ENCODE assay signal across 1 cellular context in the genomic region with DNA sequence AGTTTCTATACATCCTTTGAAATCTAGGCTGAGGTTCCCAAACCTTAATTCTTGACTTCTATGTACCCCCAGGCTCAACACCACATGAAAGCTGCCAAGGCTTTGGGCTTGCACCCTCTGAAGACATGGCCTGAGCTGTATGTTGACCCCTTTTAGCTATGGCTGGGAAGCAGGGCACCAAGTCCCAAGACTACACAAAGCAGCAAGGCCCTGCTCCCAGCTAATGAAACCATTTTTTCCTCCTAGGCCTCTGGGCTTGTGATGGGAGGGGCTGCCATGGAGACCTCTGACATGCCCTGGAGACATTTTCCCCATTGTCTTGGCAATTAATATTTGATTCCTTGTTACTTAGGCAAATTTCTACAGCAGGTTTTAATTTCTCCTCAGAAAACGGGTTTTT.
TF ChIP-seq lines count a peak whose summit lies in the region.

No MANE protein-coding gene starts in this region.

TF ChIP-seq in SK-N-SH, 30 proteins besides CTCF, POLR2A, EP300 and RAD21 (continued from another document):
- TF ChIP-seq, protein P1, sequence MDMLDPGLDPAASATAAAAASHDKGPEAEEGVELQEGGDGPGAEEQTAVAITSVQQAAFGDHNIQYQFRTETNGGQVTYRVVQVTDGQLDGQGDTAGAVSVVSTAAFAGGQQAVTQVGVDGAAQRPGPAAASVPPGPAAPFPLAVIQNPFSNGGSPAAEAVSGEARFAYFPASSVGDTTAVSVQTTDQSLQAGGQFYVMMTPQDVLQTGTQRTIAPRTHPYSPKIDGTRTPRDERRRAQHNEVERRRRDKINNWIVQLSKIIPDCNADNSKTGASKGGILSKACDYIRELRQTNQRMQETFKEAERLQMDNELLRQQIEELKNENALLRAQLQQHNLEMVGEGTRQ (IDR thresholded peaks at IDR 0.05; ENCODE audit: borderline replicate concordance, low read depth, low read length) = no peak
- TF ChIP-seq, protein P2, sequence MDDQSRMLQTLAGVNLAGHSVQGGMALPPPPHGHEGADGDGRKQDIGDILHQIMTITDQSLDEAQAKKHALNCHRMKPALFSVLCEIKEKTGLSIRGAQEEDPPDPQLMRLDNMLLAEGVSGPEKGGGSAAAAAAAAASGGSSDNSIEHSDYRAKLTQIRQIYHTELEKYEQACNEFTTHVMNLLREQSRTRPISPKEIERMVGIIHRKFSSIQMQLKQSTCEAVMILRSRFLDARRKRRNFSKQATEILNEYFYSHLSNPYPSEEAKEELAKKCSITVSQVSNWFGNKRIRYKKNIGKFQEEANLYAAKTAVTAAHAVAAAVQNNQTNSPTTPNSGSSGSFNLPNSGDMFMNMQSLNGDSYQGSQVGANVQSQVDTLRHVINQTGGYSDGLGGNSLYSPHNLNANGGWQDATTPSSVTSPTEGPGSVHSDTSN (IDR thresholded peaks at IDR 0.05) = no peak
- TF ChIP-seq CHD2 (IDR thresholded peaks at IDR 0.05; ENCODE audit: low read length, partially characterized antibody) (no peak), FOXJ3 (CRISPR knock-in tag; IDR thresholded peaks at IDR 0.05) (no peak), EZH2phosphoT487 (IDR thresholded peaks at IDR 0.05; ENCODE audit: borderline replicate concordance, low read depth) (no peak), NRF1 (IDR thresholded peaks at IDR 0.05; ENCODE audit: low read depth, low read length) (no peak)
- TF ChIP-seq, protein P3, sequence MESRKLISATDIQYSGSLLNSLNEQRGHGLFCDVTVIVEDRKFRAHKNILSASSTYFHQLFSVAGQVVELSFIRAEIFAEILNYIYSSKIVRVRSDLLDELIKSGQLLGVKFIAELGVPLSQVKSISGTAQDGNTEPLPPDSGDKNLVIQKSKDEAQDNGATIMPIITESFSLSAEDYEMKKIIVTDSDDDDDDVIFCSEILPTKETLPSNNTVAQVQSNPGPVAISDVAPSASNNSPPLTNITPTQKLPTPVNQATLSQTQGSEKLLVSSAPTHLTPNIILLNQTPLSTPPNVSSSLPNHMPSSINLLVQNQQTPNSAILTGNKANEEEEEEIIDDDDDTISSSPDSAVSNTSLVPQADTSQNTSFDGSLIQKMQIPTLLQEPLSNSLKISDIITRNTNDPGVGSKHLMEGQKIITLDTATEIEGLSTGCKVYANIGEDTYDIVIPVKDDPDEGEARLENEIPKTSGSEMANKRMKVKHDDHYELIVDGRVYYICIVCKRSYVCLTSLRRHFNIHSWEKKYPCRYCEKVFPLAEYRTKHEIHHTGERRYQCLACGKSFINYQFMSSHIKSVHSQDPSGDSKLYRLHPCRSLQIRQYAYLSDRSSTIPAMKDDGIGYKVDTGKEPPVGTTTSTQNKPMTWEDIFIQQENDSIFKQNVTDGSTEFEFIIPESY (IDR thresholded peaks at IDR 0.05; ENCODE audit: borderline replicate concordance, low read depth) = no peak
